In genomic region chr4:183552274-183553146, GRCh38 we compare ENCODE assay signal across 27 cellular contexts. TPM values are rescaled to one million over a fixed set of nuclear protein-coding genes. Genes with fewer than 3 reads are reported as not detected.
DNase-seq lines count a peak whose midpoint lies in the region; ATAC-seq, FAIRE-seq and TF ChIP-seq lines count a peak whose summit lies in the region.
"Had no signal": no experiment of that assay in that cellular context is flagged by ENCODE, and none has a peak within 500 bp of the region (broad histone marks: within the 10 kb centered on the region; RNA-seq: fewer than 3 reads in every experiment).

No MANE protein-coding gene starts in this region.

- no peak overlapping the region for H3K56ac ChIP-seq in H1 (replicated peaks; ENCODE audit: insufficient read length, low read depth, low read length)

- H3K27me3 Mint-ChIP-seq in Caco-2 (ENCODE audit: insufficient read depth, unreplicated experiment) (peaks cover 10% of the 10 kb centered on the region), osteocyte (ENCODE audit: unreplicated experiment) (peaks cover under 1% of the 10 kb centered on the region)
- H3K27me3 Mint-ChIP-seq in activated T-cell treated with anti-CD3 and anti-CD28 coated beads, Interleukin-2, amount 50 U/mL, for 4 hours (ENCODE audit: low read depth): peaks cover 27% of the 10 kb centered on the region

- no peak overlapping the region for H3K4me2 ChIP-seq in H1 (ENCODE audit: insufficient read depth in 1 of 2, low read depth in 2 of 2, low read length in 2 of 2)
- H3K4me2 ChIP-seq: A549, SK-N-SH had no signal

- H2BK15ac ChIP-seq in H1 (ENCODE audit: low read length): 0 out of 2 replicates have a peak overlapping the region, but pooled peaks have one; percentile 81

- H3K9ac ChIP-seq in H1 (replicated peaks in 1 of 4; ENCODE audit: extremely low read depth in 1 of 4, low read depth in 3 of 4, low read length in 3 of 4): no peak overlapping the region
- H3K9ac ChIP-seq: SK-N-SH had no signal

- no peak overlapping the region for H2BK12ac ChIP-seq in H1 (ENCODE audit: low read depth, low read length)

- no peak overlapping the region for H3K4ac ChIP-seq in H1 (replicated peaks; ENCODE audit: insufficient read length, low read depth, low read length)

- WGBS in H1 (ENCODE audit: extremely low coverage in 1 of 2, insufficient coverage in 1 of 2, insufficient read length in 1 of 2, insufficient replicate concordance in 2 of 2, low coverage in 1 of 2, low lambda C conversion rate in 2 of 2, missing lambda C conversion rate in 1 of 2), 2 experiments: 91 to 100% methylated on average over 3 to 17 of the region's 18 CpGs

- no peak for TF ChIP-seq CTCF in Caco-2 (IDR thresholded peaks at IDR 0.05; ENCODE audit: insufficient read depth in 1 of 2, low read depth in 1 of 2, low read length in 1 of 2, severe bottlenecking in 1 of 2, unreplicated experiment in 1 of 2)
- TF ChIP-seq CTCF in HEK293 (tag by site-specific recombination; IDR thresholded peaks at IDR 0.05): no peak
- TF ChIP-seq CTCF in H1 (IDR thresholded peaks at IDR 0.05; ENCODE audit: control extremely low read depth in 1 of 3, insufficient read depth in 1 of 3, low read depth in 1 of 3, low read length in 3 of 3): no peak
- no peak for TF ChIP-seq CTCF in osteocyte (IDR thresholded peaks at IDR 0.05)
- no peak for TF ChIP-seq CTCF in ascending aorta (IDR thresholded peaks at IDR 0.05)

- no peak overlapping the region for H2BK20ac ChIP-seq in H1 (ENCODE audit: low read length)

- H4K5ac ChIP-seq in H1 (ENCODE audit: insufficient read length, low read depth, low read length): no peak overlapping the region

- H3K4me3 Mint-ChIP-seq in Caco-2 (ENCODE audit: unreplicated experiment) (peak overlapping the region; percentile 58), osteocyte (ENCODE audit: unreplicated experiment) (no peak overlapping the region)
- no peak overlapping the region for H3K4me3 Mint-ChIP-seq in activated T-cell treated with anti-CD3 and anti-CD28 coated beads, Interleukin-2, amount 50 U/mL, for 4 hours
- H3K4me3 Mint-ChIP-seq: B cell, CD14-positive monocyte, HFFc6 had no signal

- H3K4me3 ChIP-seq in Caco-2 (ENCODE audit: low read depth, low read length): no peak overlapping the region
- H3K4me3 ChIP-seq in HEK293 (ENCODE audit: low read depth, low read length): no peak overlapping the region
- H3K4me3 ChIP-seq in H1 (ENCODE audit: extremely low read depth in 1 of 4, insufficient read depth in 2 of 4, low read depth in 3 of 4, low read length in 4 of 4): no peak overlapping the region
- no peak overlapping the region for H3K4me3 ChIP-seq in ascending aorta
- H3K4me3 ChIP-seq: A549, MG63 had no signal

- H3K4me1 ChIP-seq in Caco-2 (no peaks in the 10 kb centered on the region), HEK293 (ENCODE audit: control insufficient read depth, insufficient read depth, low read length) (no peaks in the 10 kb centered on the region), H1 (replicated peaks in 1 of 4; ENCODE audit: control insufficient read depth in 3 of 4, insufficient read depth in 4 of 4, low read length in 3 of 4) (no peaks in the 10 kb centered on the region), ascending aorta (no peaks in the 10 kb centered on the region)
- H3K4me1 ChIP-seq: A549 had no signal

- no peak overlapping the region for H4K8ac ChIP-seq in H1 (ENCODE audit: extremely low read depth, insufficient read depth, low read length)

- no peak overlapping the region for H4K91ac ChIP-seq in H1 (replicated peaks; ENCODE audit: insufficient read length, low read length)

- no peak for TF ChIP-seq POLR2A in H1 (IDR thresholded peaks at IDR 0.05; ENCODE audit: control extremely low read depth in 1 of 2, low read depth in 2 of 2, low read length in 2 of 2)

- H3K27ac Mint-ChIP-seq in Caco-2 (ENCODE audit: unreplicated experiment) (no peak overlapping the region), osteocyte (ENCODE audit: unreplicated experiment) (peak overlapping the region; percentile 38)
- H3K27ac Mint-ChIP-seq: B cell, CD14-positive monocyte, HFFc6 had no signal

- H3K36me3 Mint-ChIP-seq in Caco-2 (ENCODE audit: insufficient read depth, unreplicated experiment): peaks cover 6% of the 10 kb centered on the region
- no peaks in the 10 kb centered on the region for H3K36me3 Mint-ChIP-seq in osteocyte (ENCODE audit: unreplicated experiment)
- no peaks in the 10 kb centered on the region for H3K36me3 Mint-ChIP-seq in activated T-cell treated with anti-CD3 and anti-CD28 coated beads, Interleukin-2, amount 50 U/mL, for 4 hours (ENCODE audit: insufficient read depth)
- H3K36me3 Mint-ChIP-seq: CD14-positive monocyte had no signal

- no peak overlapping the region for H2AK5ac ChIP-seq in H1 (ENCODE audit: low read depth, low read length)

- no TSS peak for BruUV-seq in Caco-2 (replicated peaks; lab: Mats Ljungman, UMichigan)

- H3K36me3 ChIP-seq in Caco-2 (ENCODE audit: control insufficient read depth, insufficient read depth, low read length): no peaks in the 10 kb centered on the region
- no peaks in the 10 kb centered on the region for H3K36me3 ChIP-seq in HEK293 (ENCODE audit: control insufficient read depth in 2 of 2, insufficient read depth in 1 of 2, low read length in 2 of 2)
- H3K36me3 ChIP-seq in H1 (ENCODE audit: control insufficient read depth in 2 of 4, insufficient read depth in 4 of 4, low read length in 3 of 4): no peaks in the 10 kb centered on the region
- H3K36me3 ChIP-seq in ascending aorta: no peaks in the 10 kb centered on the region
- H3K36me3 ChIP-seq: MG63 had no signal

- POLR2A ChIA-PET in Caco-2 (lab: Charles Lee): no interaction called here
- POLR2A ChIA-PET in HEK293 (lab: Yijun Ruan, JAX): no interaction called here
- POLR2A ChIA-PET in H1 (lab: Charles Lee; ENCODE audit: partially characterized antibody): no interaction called here

- no peak overlapping the region for H3K23ac ChIP-seq in H1 (ENCODE audit: insufficient read length)

- no peak overlapping the region for H3K18ac ChIP-seq in H1 (ENCODE audit: extremely low read depth, low read length)

- no peak overlapping the region for H3K14ac ChIP-seq in H1 (ENCODE audit: insufficient read length)

- no peak for FAIRE-seq in H1 (lab: Jason Lieb, UNC)
- FAIRE-seq: A549, D721Med, GM19239, H54 had no signal

- CTCF ChIA-PET in Caco-2 (lab: Charles Lee) (no interaction called here), HEK293 (lab: Yijun Ruan, JAX) (no interaction called here), H1 (lab: Charles Lee; ENCODE audit: partially characterized antibody) (no interaction called here)

- peaks cover 0 to 1% of the 10 kb centered on the region in 2 experiments for H4K20me1 ChIP-seq in H1 (replicated peaks in 1 of 2; ENCODE audit: control insufficient read depth in 1 of 2, insufficient read depth in 2 of 2, low read length in 2 of 2)

- H3K27ac ChIP-seq in HEK293 (ENCODE audit: extremely low read depth, low read depth, low read length) (no peak overlapping the region), H1 (ENCODE audit: low read depth, low read length) (no peak overlapping the region), ascending aorta (no peak overlapping the region)
- H3K27ac ChIP-seq: A549 had no signal

- no peak for TF ChIP-seq EP300 in H1 (IDR thresholded peaks at IDR 0.05; ENCODE audit: borderline replicate concordance in 1 of 2, low read depth in 2 of 2, low read length in 2 of 2)

- no peak overlapping the region for H2AFZ ChIP-seq in H1 (ENCODE audit: low read length)

- H3K23me2 ChIP-seq in H1 (ENCODE audit: low read depth, low read length): peaks cover 10% of the 10 kb centered on the region; the same call in 1 of the 2 replicates

- H3K4me1 Mint-ChIP-seq in Caco-2 (ENCODE audit: low read depth, unreplicated experiment): no peaks in the 10 kb centered on the region
- H3K4me1 Mint-ChIP-seq in osteocyte (ENCODE audit: unreplicated experiment): no peaks in the 10 kb centered on the region
- no peaks in the 10 kb centered on the region for H3K4me1 Mint-ChIP-seq in activated T-cell treated with anti-CD3 and anti-CD28 coated beads, Interleukin-2, amount 50 U/mL, for 4 hours (ENCODE audit: low read depth)
- H3K4me1 Mint-ChIP-seq: B cell had no signal

- H2BK5ac ChIP-seq in H1 (ENCODE audit: low read depth, low read length): no peak overlapping the region

- intact Hi-C loops in Caco-2 (cut with micrococcal nuclease; ENCODE audit: unreplicated experiment): no loop called here
- intact Hi-C loops in ascending aorta (cut with DNase I): no loop called here

- H2BK120ac ChIP-seq in H1 (replicated peaks; ENCODE audit: low read depth, low read length): no peak overlapping the region

- no peak for TF ChIP-seq RAD21 in H1 (IDR thresholded peaks at IDR 0.05 in 1 of 2, conservative IDR thresholded peaks at IDR 0.05 in 1 of 2; ENCODE audit: low read depth in 2 of 2, low read length in 2 of 2)

- no peaks in the 10 kb centered on the region for H3K79me2 ChIP-seq in H1 (ENCODE audit: control insufficient read depth in 1 of 2, insufficient read depth in 2 of 2, low read length in 2 of 2)

- H3K9me3 Mint-ChIP-seq in Caco-2 (ENCODE audit: unreplicated experiment) (peaks cover 21% of the 10 kb centered on the region), osteocyte (ENCODE audit: unreplicated experiment) (no peaks in the 10 kb centered on the region)
- no peaks in the 10 kb centered on the region for H3K9me3 Mint-ChIP-seq in activated T-cell treated with anti-CD3 and anti-CD28 coated beads, Interleukin-2, amount 50 U/mL, for 4 hours
- H3K9me3 Mint-ChIP-seq: HFFc6 had no signal

- no peaks in the 10 kb centered on the region for H3K79me1 ChIP-seq in H1 (ENCODE audit: low read depth, low read length)

- no peaks in the 10 kb centered on the region; the same call in 1 of the 2 replicates for H3K9me3 ChIP-seq in Caco-2
- no peaks in the 10 kb centered on the region for H3K9me3 ChIP-seq in HEK293 (ENCODE audit: control insufficient read depth, insufficient read depth, low read depth, low read length)
- peaks cover 0 to 4% of the 10 kb centered on the region in 2 experiments; a peak in 2 of 4 replicates for H3K9me3 ChIP-seq in H1 (ENCODE audit: insufficient read depth in 2 of 2, low read depth in 1 of 2, low read length in 1 of 2)
- H3K9me3 ChIP-seq in ascending aorta: no peaks in the 10 kb centered on the region
- H3K9me3 ChIP-seq: A549, MG63, SK-N-SH had no signal

- DNase-seq in Caco-2 (no peak), H1 (ENCODE audit: low read depth in 1 of 2, low spot score in 2 of 2) (no peak), osteocyte (ENCODE audit: extremely low spot score, unreplicated experiment) (no peak), ascending aorta (ENCODE audit: low spot score in 2 of 2) (no peak), NK-92 (lab: John Stamatoyannopoulos, UW; ENCODE audit: unreplicated experiment) (no peak)
- DNase-seq in activated T-cell treated with anti-CD3 and anti-CD28 coated beads, Interleukin-2, amount 50 U/mL, for 4 hours: no peak
- DNase-seq: DMS79; HFFc6; MG63; NCI-H1092; NCI-H1436; NCI-H187 treated with DMSO at 0.1 percent for 48 hours; NCI-H2107; NCI-H226; NCI-H510A treated with DMSO at 0.1 percent for 48 hours; NCI-H748 treated with DMSO at 0.1 percent for 48 hours; NK-92 treated with Interleukin-12 subunit alpha and Interleukin-12 subunit beta, amount 100 ng/mL, for 24 hours; SIG-M5; SK-N-SH had no signal

- no peak for ATAC-seq in activated T-cell treated with anti-CD3 and anti-CD28 coated beads, Interleukin-2, amount 50 U/mL, for 4 hours
- ATAC-seq in HG02885 (IDR thresholded peaks at IDR 0.05; ENCODE audit: poor library complexity, unreplicated experiment): no peak
- ATAC-seq: A549 had no signal

- no peaks in the 10 kb centered on the region for H3K27me3 ChIP-seq in Caco-2 (replicated peaks; ENCODE audit: control insufficient read depth, insufficient read depth, low read length)
- no peaks in the 10 kb centered on the region for H3K27me3 ChIP-seq in H1 (replicated peaks in 1 of 4; ENCODE audit: control insufficient read depth in 3 of 4, extremely low read depth in 1 of 4, insufficient read depth in 3 of 4, low read length in 3 of 4)
- no peaks in the 10 kb centered on the region for H3K27me3 ChIP-seq in ascending aorta
- H3K27me3 ChIP-seq: MG63 had no signal

RNA-seq across cellular contexts. Expression of gene ING2, which starts 47.7 kb away (rescaled TPM):
- 12.9 and 15.3 TPM in 2 replicates for total RNA-seq in Caco-2 (2022)
- total RNA-seq in H1 (2021; fragmentation: NEBNext Ultra II Directional; extraction: Animal tissue kit (Norgen Biotek cat#: 25700)): 14.8 and 16.1 TPM in 2 replicates
- polyA plus RNA-seq in H1 (2011; rRNA removed): 5.1 and 5.7 TPM in 2 replicates
- polyA plus RNA-seq in H1 (2011; cell fraction: cytosol; rRNA removed): 15.3 TPM
- polyA plus RNA-seq in H1 (2011; cell fraction: nucleus; rRNA removed): 4.0 TPM
- polyA plus RNA-seq in H1 (2012, experiment 1 of 2): 15.0 to 20.4 TPM (median 17.0 TPM) in 4 replicates
- 4.2 TPM for polyA plus RNA-seq in H1 (2012, experiment 2 of 2)
- polyA plus RNA-seq in H1 (2013, experiment 1 of 2): 19.0 TPM
- polyA plus RNA-seq in H1 (2013, experiment 2 of 2): 20.5 TPM
- 1.9 and 2.3 TPM in 2 replicates for polyA minus RNA-seq in H1 (2011; rRNA and poly(A)+ RNA removed)
- 6.2 TPM for polyA minus RNA-seq in H1 (2011; cell fraction: cytosol; rRNA and poly(A)+ RNA removed)
- 5.1 TPM for polyA minus RNA-seq in H1 (2011; cell fraction: nucleus; rRNA and poly(A)+ RNA removed)
- total RNA-seq in osteocyte: 7.0 and 10.2 TPM in 2 replicates
- 6.9 TPM for total RNA-seq in ascending aorta
- 10 to 100 TPM in 2 of 3 donors, 1 to 10 TPM in 1; 9.9 to 11.1 (median 10.3) TPM for total RNA-seq in activated T-cell treated with anti-CD3 and anti-CD28 coated beads, Interleukin-2, amount 50 U/mL, for 4 hours
